In the genomic region with DNA sequence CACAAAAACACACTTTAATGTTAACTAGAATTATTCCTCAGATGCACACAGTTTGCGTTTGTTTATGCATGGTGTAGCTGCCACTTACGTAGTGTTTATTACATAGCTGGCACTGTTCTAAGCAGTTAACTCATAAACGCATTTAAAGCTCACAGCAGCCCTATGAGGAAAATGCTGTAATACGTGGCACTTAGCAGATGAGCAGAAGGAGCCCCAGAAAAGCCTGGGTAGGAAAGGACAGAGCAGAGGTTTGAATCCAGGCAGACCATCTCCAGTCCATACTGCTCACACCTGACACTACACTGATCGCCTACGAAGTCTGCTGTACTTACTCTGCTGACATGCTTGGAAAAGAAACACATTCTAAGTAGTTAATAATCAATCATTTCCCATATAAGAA, we compare ENCODE assay signal across 11 cellular contexts.
DNase-seq lines count a peak whose midpoint lies in the region; ATAC-seq, FAIRE-seq and TF ChIP-seq lines count a peak whose summit lies in the region.
"Had no signal": no experiment of that assay in that cellular context is flagged by ENCODE, and none has a peak within 500 bp of the region (broad histone marks: within the 10 kb centered on the region; RNA-seq: fewer than 3 reads in every experiment).

No MANE protein-coding gene starts in this region.

- peak overlapping the region; percentile 83 for H3K27ac Mint-ChIP-seq in T-helper 17 cell
- H3K27ac Mint-ChIP-seq in CD8-positive, alpha-beta memory T cell: peak overlapping the region in 2 of 8 donors; percentile 38 to 48

- DNase-seq in GM12892 (ENCODE audit: insufficient read length): no peak
- no peak for DNase-seq in T-helper 17 cell
- no peak for DNase-seq in lower lobe of right lung
- DNase-seq in spleen: no peak
- no peak for DNase-seq in CD8-positive, alpha-beta memory T cell
- DNase-seq in effector memory CD4-positive, alpha-beta T cell: no peak
- no peak for DNase-seq in BE2C
- DNase-seq: NCI-H187 treated with DMSO at 0.1 percent for 48 hours; ovary; stimulated activated naive CD4-positive, alpha-beta T cell treated with Interleukin-2 at 50 U/mL for 16 hours had no signal

- TF ChIP-seq CTCF in lower lobe of right lung (IDR thresholded peaks at IDR 0.05) (no peak), spleen (IDR thresholded peaks at IDR 0.05 in 8 of 11, conservative IDR thresholded peaks at IDR 0.05 in 3 of 11) (no peak), BE2C (IDR thresholded peaks at IDR 0.05; ENCODE audit: low read depth, low read length) (no peak)

- peaks cover 10% of the 10 kb centered on the region for H3K4me1 ChIP-seq in lower lobe of right lung
- peaks cover 5 to 88% (median 50%) of the 10 kb centered on the region in 6 donors for H3K4me1 ChIP-seq in spleen
- peaks cover 32% of the 10 kb centered on the region for H3K4me1 ChIP-seq in CD8-positive, alpha-beta memory T cell (ENCODE audit: insufficient read depth, low read length)
- H3K4me1 ChIP-seq in effector memory CD4-positive, alpha-beta T cell (ENCODE audit: control insufficient read depth, insufficient read depth, low read length, poor library complexity, severe bottlenecking): peaks cover 10% of the 10 kb centered on the region
- H3K4me1 ChIP-seq in BE2C: no peaks in the 10 kb centered on the region

- no peaks in the 10 kb centered on the region for H3K9me3 ChIP-seq in T-helper 17 cell (ENCODE audit: control insufficient read depth, low read length, poor library complexity, severe bottlenecking)
- no peaks in the 10 kb centered on the region for H3K9me3 ChIP-seq in lower lobe of right lung
- H3K9me3 ChIP-seq in spleen: no peaks in the 10 kb centered on the region
- H3K9me3 ChIP-seq in CD8-positive, alpha-beta memory T cell (ENCODE audit: low read length): no peaks in the 10 kb centered on the region
- no peaks in the 10 kb centered on the region for H3K9me3 ChIP-seq in effector memory CD4-positive, alpha-beta T cell (ENCODE audit: control insufficient read depth, low read length)
- no peaks in the 10 kb centered on the region for H3K9me3 ChIP-seq in BE2C
- H3K9me3 ChIP-seq: ovary had no signal

- H3K36me3 Mint-ChIP-seq in T-helper 17 cell (ENCODE audit: low read depth): peaks cover 9% of the 10 kb centered on the region
- H3K36me3 Mint-ChIP-seq in CD8-positive, alpha-beta memory T cell: peaks cover 9 to 33% (median 21%) of the 10 kb centered on the region in 3 donors

- H3K36me3 ChIP-seq in lower lobe of right lung (no peaks in the 10 kb centered on the region), spleen (peaks cover 0 to 4% (median 0%) of the 10 kb centered on the region in 6 donors), BE2C (no peaks in the 10 kb centered on the region)
- no peaks in the 10 kb centered on the region for H3K36me3 ChIP-seq in CD8-positive, alpha-beta memory T cell (ENCODE audit: insufficient read depth, low read length)
- H3K36me3 ChIP-seq in effector memory CD4-positive, alpha-beta T cell (ENCODE audit: control insufficient read depth, insufficient read depth, low read length): no peaks in the 10 kb centered on the region
- H3K36me3 ChIP-seq: ovary had no signal

- H3K4me3 Mint-ChIP-seq in T-helper 17 cell: peak overlapping the region; percentile 74
- H3K4me3 Mint-ChIP-seq in CD8-positive, alpha-beta memory T cell: no peak overlapping the region

- CTCF ChIA-PET in CD8-positive, alpha-beta memory T cell (lab: Charles Lee): no interaction called here

- H3K4me1 Mint-ChIP-seq in T-helper 17 cell: peaks cover 47% of the 10 kb centered on the region
- H3K4me1 Mint-ChIP-seq in CD8-positive, alpha-beta memory T cell: peaks cover 50 to 82% (median 76%) of the 10 kb centered on the region in 3 donors

- FAIRE-seq in GM12892 (lab: Jason Lieb, UNC): peak; percentile 62

- H3K9me3 Mint-ChIP-seq in CD8-positive, alpha-beta memory T cell: no peaks in the 10 kb centered on the region

- POLR2A ChIA-PET in CD8-positive, alpha-beta memory T cell (lab: Charles Lee): no interaction called here

- WGBS in spleen, 5 donors: 60 to 81% (median 66%) methylated on average over 6 of the region's 6 CpGs

- no peak for TF ChIP-seq POLR2A in GM12892 (IDR thresholded peaks at IDR 0.05; ENCODE audit: low read depth, low read length)
- TF ChIP-seq POLR2A in spleen (IDR thresholded peaks at IDR 0.05): no peak

- no peak overlapping the region for H3K4me3 ChIP-seq in lower lobe of right lung
- peak overlapping the region in 1 of 8 donors; percentile 23 for H3K4me3 ChIP-seq in spleen
- H3K4me3 ChIP-seq in CD8-positive, alpha-beta memory T cell (ENCODE audit: low read length): no peak overlapping the region
- no peak overlapping the region for H3K4me3 ChIP-seq in effector memory CD4-positive, alpha-beta T cell (ENCODE audit: insufficient read depth, low read depth, low read length, poor library complexity, severe bottlenecking)
- H3K4me3 ChIP-seq in BE2C (ENCODE audit: low read depth, low read length): no peak overlapping the region
- H3K4me3 ChIP-seq: ovary had no signal

- H3K27ac ChIP-seq in lower lobe of right lung: peak overlapping the region; percentile 26
- H3K27ac ChIP-seq in spleen: peak overlapping the region in 7 of 8 donors; percentile 37 to 86 (median 72)
- no peak overlapping the region for H3K27ac ChIP-seq in CD8-positive, alpha-beta memory T cell (ENCODE audit: low read depth, low read length)
- no peak overlapping the region for H3K27ac ChIP-seq in effector memory CD4-positive, alpha-beta T cell (ENCODE audit: insufficient read depth, low read length, poor library complexity, severe bottlenecking)
- H3K27ac ChIP-seq: ovary had no signal

- intact Hi-C loops in lower lobe of right lung (cut with DNase I): no loop called here
- intact Hi-C loops in spleen (cut with DNase I; ENCODE audit: low total_unique reads): no loop called here

- H3K27me3 ChIP-seq in lower lobe of right lung (ENCODE audit: low read depth) (no peaks in the 10 kb centered on the region), spleen (replicated peaks in 1 of 7) (no peaks in the 10 kb centered on the region), BE2C (no peaks in the 10 kb centered on the region)
- H3K27me3 ChIP-seq in CD8-positive, alpha-beta memory T cell (ENCODE audit: insufficient read depth, low read length, poor library complexity, severe bottlenecking): no peaks in the 10 kb centered on the region
- H3K27me3 ChIP-seq in effector memory CD4-positive, alpha-beta T cell (replicated peaks; ENCODE audit: control insufficient read depth, insufficient read depth, low read length, poor library complexity, severe bottlenecking): no peaks in the 10 kb centered on the region
- H3K27me3 ChIP-seq: ovary had no signal

- ATAC-seq in T-helper 17 cell: no peak
- ATAC-seq in lower lobe of right lung: peak; percentile 7 to 9
- ATAC-seq in GM19455 (IDR thresholded peaks at IDR 0.05; ENCODE audit: unreplicated experiment): no peak

- H3K27me3 Mint-ChIP-seq in T-helper 17 cell: no peaks in the 10 kb centered on the region
- H3K27me3 Mint-ChIP-seq in CD8-positive, alpha-beta memory T cell: no peaks in the 10 kb centered on the region

Comparison
In these comparisons a context has a peak if more than half of its experiments do, and no peak if none do; other contexts are left out.
1. ATAC-seq: peak in lower lobe of right lung (2 of 2); none in T-helper 17 cell (single experiment) and GM19455 (single experiment).
2. H3K27ac ChIP-seq: peak in lower lobe of right lung (single experiment) and spleen (7 of 8); none in CD8-positive, alpha-beta memory T cell (single experiment) and effector memory CD4-positive, alpha-beta T cell (single experiment).